ENCODE assay signal across 8 cellular contexts in genomic region chr7:105876091-105876963, GRCh38. TPM values are rescaled to one million over a fixed set of nuclear protein-coding genes. Genes with fewer than 3 reads are reported as not detected.
DNase-seq lines count a peak whose midpoint lies in the region; ATAC-seq and TF ChIP-seq lines count a peak whose summit lies in the region.

A gene with protein sequence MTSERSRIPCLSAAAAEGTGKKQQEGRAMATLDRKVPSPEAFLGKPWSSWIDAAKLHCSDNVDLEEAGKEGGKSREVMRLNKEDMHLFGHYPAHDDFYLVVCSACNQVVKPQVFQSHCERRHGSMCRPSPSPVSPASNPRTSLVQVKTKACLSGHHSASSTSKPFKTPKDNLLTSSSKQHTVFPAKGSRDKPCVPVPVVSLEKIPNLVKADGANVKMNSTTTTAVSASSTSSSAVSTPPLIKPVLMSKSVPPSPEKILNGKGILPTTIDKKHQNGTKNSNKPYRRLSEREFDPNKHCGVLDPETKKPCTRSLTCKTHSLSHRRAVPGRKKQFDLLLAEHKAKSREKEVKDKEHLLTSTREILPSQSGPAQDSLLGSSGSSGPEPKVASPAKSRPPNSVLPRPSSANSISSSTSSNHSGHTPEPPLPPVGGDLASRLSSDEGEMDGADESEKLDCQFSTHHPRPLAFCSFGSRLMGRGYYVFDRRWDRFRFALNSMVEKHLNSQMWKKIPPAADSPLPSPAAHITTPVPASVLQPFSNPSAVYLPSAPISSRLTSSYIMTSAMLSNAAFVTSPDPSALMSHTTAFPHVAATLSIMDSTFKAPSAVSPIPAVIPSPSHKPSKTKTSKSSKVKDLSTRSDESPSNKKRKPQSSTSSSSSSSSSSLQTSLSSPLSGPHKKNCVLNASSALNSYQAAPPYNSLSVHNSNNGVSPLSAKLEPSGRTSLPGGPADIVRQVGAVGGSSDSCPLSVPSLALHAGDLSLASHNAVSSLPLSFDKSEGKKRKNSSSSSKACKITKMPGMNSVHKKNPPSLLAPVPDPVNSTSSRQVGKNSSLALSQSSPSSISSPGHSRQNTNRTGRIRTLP (minus strand): TSS chr7:105876599. CDS start chr7:105876558, 41 bp downstream.

- peak; percentile 64 to 69 for TF ChIP-seq CTCF in right atrium auricular region (IDR thresholded peaks at IDR 0.05)
- peak; percentile 50 to 85 (median 64) for TF ChIP-seq CTCF in prostate gland (IDR thresholded peaks at IDR 0.05)
- TF ChIP-seq CTCF in upper lobe of right lung (IDR thresholded peaks at IDR 0.05), result peak; percentile 36

- H3K27me3 ChIP-seq in right atrium auricular region (no peaks in the 10 kb centered on the region), prostate gland (replicated peaks; ENCODE audit: insufficient read depth) (no peaks in the 10 kb centered on the region), upper lobe of right lung (no peaks in the 10 kb centered on the region)

- H3K9me3 ChIP-seq in T-helper 17 cell (ENCODE audit: control insufficient read depth, low read length, poor library complexity, severe bottlenecking), result no peaks in the 10 kb centered on the region
- H3K9me3 ChIP-seq in right atrium auricular region, result no peaks in the 10 kb centered on the region
- no peaks in the 10 kb centered on the region for H3K9me3 ChIP-seq in prostate gland
- no peaks in the 10 kb centered on the region for H3K9me3 ChIP-seq in upper lobe of right lung

- peak within 1 kb of the TSS; percentile 79 for H3K27ac ChIP-seq in angular gyrus (ENCODE audit: low read depth, low read length)
- H3K27ac ChIP-seq in right atrium auricular region, result peak within 1 kb of the TSS; percentile 66 to 76
- peak within 1 kb of the TSS; percentile 79 to 85 for H3K27ac ChIP-seq in prostate gland
- peak within 1 kb of the TSS; percentile 86 for H3K27ac ChIP-seq in upper lobe of right lung

- intact Hi-C loops in prostate gland (cut with DNase I) (loop anchor here (2.0 to 10.0 kb wide), 4 partner anchors 82 to 222 kb away; no protein-coding TSS in a partner anchor), upper lobe of right lung (cut with DNase I) (no loop called here)

- peak within 1 kb of the TSS; percentile 75 to 80 for H3K4me3 ChIP-seq in right atrium auricular region
- peak within 1 kb of the TSS; percentile 56 to 58 for H3K4me3 ChIP-seq in prostate gland
- H3K4me3 ChIP-seq in upper lobe of right lung, result peak within 1 kb of the TSS; percentile 71

- H3K4me3 Mint-ChIP-seq in T-helper 17 cell, result peak within 1 kb of the TSS; percentile 99

- DNase-seq in GM04503 (ENCODE audit: low read depth) (peak; percentile 91), NCI-H187 treated with DMSO at 0.1 percent for 48 hours (lab: John Stamatoyannopoulos, UW) (peak; percentile 84), T-helper 17 cell (peak; percentile 90 to 98 (median 91)), right atrium auricular region (ENCODE audit: low spot score) (peak; percentile 93), prostate gland (ENCODE audit: low spot score) (peak; percentile 96), upper lobe of right lung (peak; percentile 96)

- no peaks in the 10 kb centered on the region for H3K36me3 ChIP-seq in right atrium auricular region
- no peaks in the 10 kb centered on the region for H3K36me3 ChIP-seq in prostate gland
- H3K36me3 ChIP-seq in upper lobe of right lung, result no peaks in the 10 kb centered on the region

- no peaks in the 10 kb centered on the region for H3K27me3 Mint-ChIP-seq in T-helper 17 cell

- TF ChIP-seq POLR2A in prostate gland (IDR thresholded peaks at IDR 0.05), result peak; percentile 78

- H3K27ac Mint-ChIP-seq in T-helper 17 cell, result peak within 1 kb of the TSS; percentile 92

- ATAC-seq in HG02798 (IDR thresholded peaks at IDR 0.05; ENCODE audit: poor library complexity, unreplicated experiment) (peak; percentile 89), T-helper 17 cell (peak; percentile 97), upper lobe of right lung (peak; percentile 99)

- peaks cover 37% of the 10 kb centered on the region for H3K4me1 Mint-ChIP-seq in T-helper 17 cell

- H3K4me1 ChIP-seq in right atrium auricular region (peaks cover 0 to 26% of the 10 kb centered on the region in 2 donors), prostate gland (replicated peaks) (no peaks in the 10 kb centered on the region), upper lobe of right lung (no peaks in the 10 kb centered on the region)

- under 1% methylated on average over 51 of the region's 77 CpGs for WGBS in prostate gland

- H3K36me3 Mint-ChIP-seq in T-helper 17 cell (ENCODE audit: low read depth), result peaks cover 3% of the 10 kb centered on the region

RNA-seq across cellular contexts. Expression of the gene that starts here (rescaled TPM):
- total RNA-seq in T-helper 17 cell, result 10 to 100 TPM; 36.6 to 45.7 TPM
- 1 to 10 TPM; 1.7 to 3.2 TPM for total RNA-seq in right atrium auricular region
- total RNA-seq in prostate gland, result 10 to 100 TPM; 12.6 to 28.1 TPM
- 12.9 TPM for total RNA-seq in upper lobe of right lung

Comparison
In these comparisons a context has a peak if more than half of its experiments do, and no peak if none do; other contexts are left out.
1. Peak in every context shown above with its lines: DNase-seq, ATAC-seq, H3K4me3 ChIP-seq and H3K27ac ChIP-seq.